Comparison of ENCODE assay signal across 7 cellular contexts in the genomic region with DNA sequence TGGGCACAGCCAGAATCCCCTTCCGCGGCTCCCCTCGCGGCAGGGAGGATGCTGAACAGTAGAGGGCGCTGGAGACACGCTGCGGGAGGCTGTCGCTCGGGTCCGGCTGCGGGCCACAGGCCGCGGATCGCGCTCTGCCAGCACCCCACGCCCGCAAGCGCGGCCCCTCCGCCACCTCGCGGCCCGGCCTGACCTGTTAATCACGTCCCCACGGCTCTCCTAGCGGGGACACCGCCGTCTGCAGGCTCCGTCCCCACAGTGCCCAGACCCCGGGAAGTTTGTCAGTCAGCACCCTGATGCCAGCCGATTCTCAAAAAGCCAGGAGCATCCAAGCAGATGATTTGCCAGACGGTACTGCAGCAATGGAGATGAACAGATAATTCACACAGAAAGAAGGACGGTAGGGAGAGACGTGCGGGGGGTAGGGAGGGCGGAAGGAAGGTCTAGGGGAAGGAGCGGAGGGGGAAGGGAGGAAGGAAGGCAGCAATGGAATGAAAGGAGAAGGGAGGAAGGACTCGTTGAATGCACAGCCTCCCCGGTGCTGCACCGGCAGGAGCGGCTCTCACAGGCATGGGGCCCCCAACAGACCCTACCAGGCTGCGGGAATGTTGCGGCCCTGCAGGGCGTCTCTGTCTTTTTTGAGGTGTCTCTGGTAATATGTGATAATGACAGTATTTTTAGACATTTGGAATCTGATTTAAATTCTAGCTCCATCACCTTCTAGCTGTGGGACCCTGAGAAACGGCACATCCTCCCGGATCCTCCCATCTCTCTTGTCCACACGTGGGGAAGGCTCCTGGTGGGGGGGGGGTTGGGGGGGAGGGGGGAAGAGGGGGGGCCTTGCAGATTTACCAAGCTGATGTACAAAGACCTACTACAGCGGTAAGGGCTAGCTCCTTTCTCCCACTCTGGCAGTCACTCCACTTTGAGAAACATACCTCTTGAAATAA. TPM values are rescaled to one million over a fixed set of nuclear protein-coding genes. Genes with fewer than 3 reads are reported as not detected.
DNase-seq lines count a peak whose midpoint lies in the region; ATAC-seq and TF ChIP-seq lines count a peak whose summit lies in the region.
"Not testable (repeated sequence)": the region's sequence is repeated elsewhere in the genome, so short reads cannot be mapped to it uniquely, and the experiment has no call there.

No MANE protein-coding gene starts in this region.

- peak overlapping the region; percentile 70 for H2BK5ac ChIP-seq in IMR-90 (ENCODE audit: low read depth, low read length, poor library complexity, severe bottlenecking)

- WGBS in IMR-90 (ENCODE audit: extremely low coverage in 2 of 2, insufficient read length in 1 of 2), 2 experiments: no CpG with 5 or more reads among the region's 48 CpGs
- WGBS in psoas muscle, 3 donors: 4 to 17% (median 15%) methylated on average over 9 to 37 of the region's 48 CpGs

- not testable (repeated sequence) for H2BK20ac ChIP-seq in IMR-90 (ENCODE audit: low read depth, low read length)

- not testable (repeated sequence) for H3K4me1 ChIP-seq in IMR-90 (ENCODE audit: control insufficient read depth, insufficient read depth, low read length); psoas muscle

- in situ Hi-C loops in IMR-90 (cut with MboI; ENCODE audit: low sequenced_read_pairs): not testable (repeated sequence)

- not testable (repeated sequence) for H3K27me3 Mint-ChIP-seq in dendritic cell treated with granulocyte-macrophage colony-stimulating factor and Interleukin-4, amounts not matched to agents 40 ng/mL and 50 ng/mL, for 4 days

- not testable (repeated sequence) for H4K91ac ChIP-seq in IMR-90 (ENCODE audit: insufficient read depth, low read depth, low read length)

- peak overlapping the region; percentile 83 for H3K4me2 ChIP-seq in IMR-90 (ENCODE audit: low read depth, low read length)

- not testable (repeated sequence) for H3K27me3 ChIP-seq in IMR-90 (ENCODE audit: control insufficient read depth, insufficient read depth, low read length); psoas muscle (ENCODE audit: insufficient read depth in 3 of 3, low read length in 2 of 3)

- dilution Hi-C loops in IMR-90 (cut with HindIII; ENCODE audit: low sequenced_read_pairs, unreplicated experiment): not testable (repeated sequence)

- peak overlapping the region; percentile 46 for H3K4me3 Mint-ChIP-seq in dendritic cell treated with granulocyte-macrophage colony-stimulating factor and Interleukin-4, amounts not matched to agents 40 ng/mL and 50 ng/mL, for 4 days

- H3K9ac ChIP-seq in IMR-90 (ENCODE audit: low read depth, low read length): peak overlapping the region; percentile 64

- not testable (repeated sequence) for H3K79me1 ChIP-seq in IMR-90 (ENCODE audit: low read depth in 1 of 2, low read length in 2 of 2)

- not testable (repeated sequence) for H3K36me3 Mint-ChIP-seq in dendritic cell treated with granulocyte-macrophage colony-stimulating factor and Interleukin-4, amounts not matched to agents 40 ng/mL and 50 ng/mL, for 4 days (ENCODE audit: low read depth)

- not testable (repeated sequence) for H4K20me1 ChIP-seq in IMR-90 (ENCODE audit: insufficient read depth, low read length)

- H3K4me3 ChIP-seq in IMR-90 (ENCODE audit: insufficient read depth, low read depth, low read length) (peak overlapping the region; percentile 72), psoas muscle (peak overlapping the region; percentile 52)

- H2AFZ ChIP-seq in IMR-90 (replicated peaks; ENCODE audit: low read length, poor library complexity): not testable (repeated sequence)

- not testable (repeated sequence) for H3K56ac ChIP-seq in IMR-90 (ENCODE audit: extremely low read depth, insufficient read depth, low read length)

- intact Hi-C loops in IMR-90 (cut with micrococcal nuclease); dendritic cell treated with granulocyte-macrophage colony-stimulating factor and Interleukin-4, amounts not matched to agents 40 ng/mL and 50 ng/mL, for 4 days (cut with micrococcal nuclease); psoas muscle (cut with DNase I): not testable (repeated sequence)

- not testable (repeated sequence) for H3K4me1 Mint-ChIP-seq in dendritic cell treated with granulocyte-macrophage colony-stimulating factor and Interleukin-4, amounts not matched to agents 40 ng/mL and 50 ng/mL, for 4 days (ENCODE audit: low read depth)

- H3K4ac ChIP-seq in IMR-90 (ENCODE audit: low read depth, low read length): not testable (repeated sequence)

- TF ChIP-seq POLR2A in IMR-90 (IDR thresholded peaks at IDR 0.05; ENCODE audit: low read depth, low read length): not testable (repeated sequence)

- not testable (repeated sequence) for H3K23ac ChIP-seq in IMR-90 (ENCODE audit: low read depth, low read length)

- not testable (repeated sequence) for H2AK5ac ChIP-seq in IMR-90 (ENCODE audit: low read depth, low read length)

- POLR2A ChIA-PET in IMR-90 (lab: Charles Lee; ENCODE audit: unreplicated experiment): not testable (repeated sequence)

- H2BK15ac ChIP-seq in IMR-90 (ENCODE audit: low read depth, low read length): not testable (repeated sequence)

- peak overlapping the region; percentile 87 for H3K14ac ChIP-seq in IMR-90 (replicated peaks; ENCODE audit: low read depth, low read length)

- TF ChIP-seq CTCF in IMR-90 (conservative IDR thresholded peaks at IDR 0.05; ENCODE audit: low read depth, low read length); psoas muscle (IDR thresholded peaks at IDR 0.05): not testable (repeated sequence)

- not testable (repeated sequence) for H3K9me3 ChIP-seq in IMR-90 (ENCODE audit: control insufficient read depth, insufficient read depth, low read length); psoas muscle

- not testable (repeated sequence) for H3K18ac ChIP-seq in IMR-90 (ENCODE audit: low read depth, low read length)

- H2BK120ac ChIP-seq in IMR-90 (ENCODE audit: low read depth, low read length): not testable (repeated sequence)

- not testable (repeated sequence) for H3K27ac Mint-ChIP-seq in dendritic cell treated with granulocyte-macrophage colony-stimulating factor and Interleukin-4, amounts not matched to agents 40 ng/mL and 50 ng/mL, for 4 days

- CTCF ChIA-PET in IMR-90 (lab: Yijun Ruan, JAX): not testable (repeated sequence)

- not testable (repeated sequence) for H3K9me1 ChIP-seq in IMR-90 (ENCODE audit: insufficient read depth, low read length)

- not testable (repeated sequence) for H4K5ac ChIP-seq in IMR-90 (ENCODE audit: low read depth, low read length)

- not testable (repeated sequence) for H3K36me3 ChIP-seq in IMR-90 (ENCODE audit: control insufficient read depth, insufficient read depth, low read length); psoas muscle (ENCODE audit: insufficient read depth in 1 of 2, low read depth in 1 of 2)

- 0 out of 4 replicates have a peak overlapping the region, but pooled peaks of 1 of the 2 experiments have one; percentile 35 for H4K8ac ChIP-seq in IMR-90 (ENCODE audit: low read depth in 2 of 2, low read length in 2 of 2)

- not testable (repeated sequence) for TF ChIP-seq RAD21 in IMR-90 (IDR thresholded peaks at IDR 0.05; ENCODE audit: low read length)

- ATAC-seq in GM18867 (IDR thresholded peaks at IDR 0.05; ENCODE audit: unreplicated experiment) (peak; percentile 78), HG02610 (IDR thresholded peaks at IDR 0.05; ENCODE audit: unreplicated experiment) (peak; percentile 71), IMR-90 (ENCODE audit: low read depth) (peak; percentile 88), psoas muscle (peak; percentile 73 to 86 (median 82))

- not testable (repeated sequence) for H3K9me3 Mint-ChIP-seq in dendritic cell treated with granulocyte-macrophage colony-stimulating factor and Interleukin-4, amounts not matched to agents 40 ng/mL and 50 ng/mL, for 4 days

- H2AK9ac ChIP-seq in IMR-90 (replicated peaks; ENCODE audit: low read depth, low read length, poor library complexity): not testable (repeated sequence)

- H3K27ac ChIP-seq in IMR-90 (ENCODE audit: insufficient read depth, low read length): peak overlapping the region; percentile 82
- H3K27ac ChIP-seq in psoas muscle: not testable (repeated sequence)

- DNase-seq in IMR-90: not testable (repeated sequence)
- peak; percentile 1 for DNase-seq in activated T-cell treated with anti-CD3 and anti-CD28 coated beads for 4 hours
- DNase-seq in inferior parietal cortex (ENCODE audit: extremely low spot score): peak; percentile 0
- DNase-seq in psoas muscle: peak; percentile 33 to 49

- BruUV-seq in IMR-90 (replicated peaks; lab: Mats Ljungman, UMichigan): not testable (repeated sequence)

RNA-seq across cellular contexts. Expression of gene SYT15B, which starts 19.5 kb away (rescaled TPM):
- total RNA-seq in IMR-90 (2012; rRNA removed): 0.54 and 0.56 TPM in 2 replicates
- 0.96 TPM in 2 replicates for polyA plus RNA-seq in IMR-90 (2012; rRNA removed)
- 0.12 and 0.34 TPM in 2 replicates for polyA plus RNA-seq in IMR-90 (2012; cell fraction: cytosol; rRNA removed)
- 0.58 and 1.4 TPM in 2 replicates for polyA plus RNA-seq in IMR-90 (2012; cell fraction: nucleus; rRNA removed; ENCODE audit: low replicate concordance)
- 1 to 10 TPM in 1 of 4 donors, under 1 TPM in 2, not detected in 1; 0.15 to 1.5 (median 0.36) TPM for total RNA-seq in psoas muscle
- under 1 TPM in 2 of 3 donors, not detected in 1; 0.17 to 0.33 TPM for polyA plus RNA-seq in psoas muscle
